12 cellular contexts compared by ENCODE assay signal in the genomic region with DNA sequence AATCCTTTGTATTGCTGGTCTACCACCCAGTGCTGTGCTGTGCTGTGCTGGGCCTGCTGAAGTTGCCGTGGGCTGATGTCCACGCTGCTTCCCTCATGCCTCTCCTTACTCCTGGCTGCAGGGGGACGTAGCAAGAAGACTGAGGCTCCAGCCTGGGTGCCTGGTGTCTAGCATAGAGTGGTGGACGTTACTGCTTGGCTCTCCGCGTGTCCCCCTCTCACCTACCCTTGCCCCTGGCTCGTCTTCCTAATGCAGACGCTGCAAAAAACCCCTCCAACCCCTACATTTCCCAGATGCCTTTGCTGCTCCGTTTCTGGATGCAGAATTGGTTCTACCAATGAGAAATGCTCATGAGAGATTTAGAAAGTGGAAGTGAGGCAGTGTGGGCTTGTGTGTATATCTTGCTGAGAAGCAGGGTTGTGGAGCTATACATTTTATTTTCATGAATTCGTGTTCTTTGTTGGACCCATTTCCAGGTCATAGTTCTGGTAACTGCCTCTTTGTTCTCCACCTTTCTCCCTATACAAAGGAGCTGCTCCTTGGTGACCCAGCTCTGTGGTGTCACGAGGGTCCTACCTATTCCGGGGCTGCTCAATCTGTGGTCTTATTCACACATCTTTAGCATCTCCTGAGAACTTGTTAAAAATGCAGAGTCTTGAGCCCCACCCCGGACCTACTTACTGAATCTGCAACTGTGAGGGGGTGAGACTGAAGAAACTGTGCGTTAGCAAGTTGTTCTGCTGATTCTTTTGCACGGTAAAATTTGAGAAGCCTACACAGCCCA. TPM values are rescaled to one million over a fixed set of nuclear protein-coding genes. Genes with fewer than 3 reads are reported as not detected.
DNase-seq lines count a peak whose midpoint lies in the region; ATAC-seq and TF ChIP-seq lines count a peak whose summit lies in the region.
"Had no signal": no experiment of that assay in that cellular context is flagged by ENCODE, and none has a peak within 500 bp of the region (broad histone marks: within the 10 kb centered on the region; RNA-seq: fewer than 3 reads in every experiment).

No MANE protein-coding gene starts in this region.

- no peaks in the 10 kb centered on the region for H3K4me1 ChIP-seq in transverse colon
- H3K4me1 ChIP-seq: sigmoid colon had no signal

- 52 to 60% methylated on average over 3 to 15 of the region's 15 CpGs for WGBS in transverse colon (ENCODE audit: low coverage in 1 of 2), 2 donors

- H3K36me3 Mint-ChIP-seq in T-helper 1 cell treated with Interleukin-12 subunit alpha and Interleukin-12 subunit beta and Interleukin-4 antibody, amounts not matched to agents 30 μg/mL and 1 μg/mL, for 36 hours (ENCODE audit: low read depth), result peaks cover 2% of the 10 kb centered on the region
- no peaks in the 10 kb centered on the region for H3K36me3 Mint-ChIP-seq in natural killer cell treated with Interleukin-12 subunit alpha and Interleukin-12 subunit beta and Interleukin-15 and Interleukin-18, amount 100 ng/mL, for 72 hours

- TF ChIP-seq CTCF in transverse colon (IDR thresholded peaks at IDR 0.05), result no peak

- ATAC-seq in GM21786 (IDR thresholded peaks at IDR 0.05; ENCODE audit: unreplicated experiment), result peak; percentile 60
- peak; percentile 87 to 91 for ATAC-seq in natural killer cell treated with Interleukin-12 subunit alpha and Interleukin-12 subunit beta and Interleukin-15 and Interleukin-18, amount 100 ng/mL, for 72 hours
- ATAC-seq in GM19324 (IDR thresholded peaks at IDR 0.05; ENCODE audit: low FRiP score, unreplicated experiment), result no peak

- H3K27me3 ChIP-seq in transverse colon, result no peaks in the 10 kb centered on the region
- H3K27me3 ChIP-seq: sigmoid colon had no signal

- H3K9me3 ChIP-seq in transverse colon, result no peaks in the 10 kb centered on the region

- H3K36me3 ChIP-seq in transverse colon, result no peaks in the 10 kb centered on the region
- H3K36me3 ChIP-seq: sigmoid colon had no signal

- peak overlapping the region; percentile 57 for H3K27ac Mint-ChIP-seq in T-helper 1 cell treated with Interleukin-12 subunit alpha and Interleukin-12 subunit beta and Interleukin-4 antibody, amounts not matched to agents 30 μg/mL and 1 μg/mL, for 36 hours
- H3K27ac Mint-ChIP-seq in natural killer cell treated with Interleukin-12 subunit alpha and Interleukin-12 subunit beta and Interleukin-15 and Interleukin-18, amount 100 ng/mL, for 72 hours, result peak overlapping the region; percentile 74 to 87

- no peak for TF ChIP-seq EP300 in transverse colon (IDR thresholded peaks at IDR 0.05; ENCODE audit: low read depth)

- H3K4me3 ChIP-seq in transverse colon, result peak overlapping the region in 1 of 4 donors; percentile 2
- H3K4me3 ChIP-seq: sigmoid colon had no signal

- no peak overlapping the region for H3K27ac ChIP-seq in transverse colon
- H3K27ac ChIP-seq: sigmoid colon had no signal

- peaks cover 5% of the 10 kb centered on the region for H3K9me3 Mint-ChIP-seq in T-helper 1 cell treated with Interleukin-12 subunit alpha and Interleukin-12 subunit beta and Interleukin-4 antibody, amounts not matched to agents 30 μg/mL and 1 μg/mL, for 36 hours
- H3K9me3 Mint-ChIP-seq in natural killer cell treated with Interleukin-12 subunit alpha and Interleukin-12 subunit beta and Interleukin-15 and Interleukin-18, amount 100 ng/mL, for 72 hours, result no peaks in the 10 kb centered on the region

- peaks cover 9% of the 10 kb centered on the region for H3K4me1 Mint-ChIP-seq in T-helper 1 cell treated with Interleukin-12 subunit alpha and Interleukin-12 subunit beta and Interleukin-4 antibody, amounts not matched to agents 30 μg/mL and 1 μg/mL, for 36 hours (ENCODE audit: low read depth)
- peaks cover 17 to 19% of the 10 kb centered on the region in 2 donors for H3K4me1 Mint-ChIP-seq in natural killer cell treated with Interleukin-12 subunit alpha and Interleukin-12 subunit beta and Interleukin-15 and Interleukin-18, amount 100 ng/mL, for 72 hours (ENCODE audit: low read depth in 2 of 2)

- H3K4me3 Mint-ChIP-seq in T-helper 1 cell treated with Interleukin-12 subunit alpha and Interleukin-12 subunit beta and Interleukin-4 antibody, amounts not matched to agents 30 μg/mL and 1 μg/mL, for 36 hours, result peak overlapping the region; percentile 56
- peak overlapping the region; percentile 79 for H3K4me3 Mint-ChIP-seq in natural killer cell treated with Interleukin-12 subunit alpha and Interleukin-12 subunit beta and Interleukin-15 and Interleukin-18, amount 100 ng/mL, for 72 hours

- in situ Hi-C loops in transverse colon (cut with MboI; ENCODE audit: low pct_ligation_motif_present in 1 of 4, low pct_unique_long_range_greater_than_20kb in 1 of 4, low sequenced_read_pairs in 3 of 4), result no loop called here

- no peaks in the 10 kb centered on the region for H3K27me3 Mint-ChIP-seq in T-helper 1 cell treated with Interleukin-12 subunit alpha and Interleukin-12 subunit beta and Interleukin-4 antibody, amounts not matched to agents 30 μg/mL and 1 μg/mL, for 36 hours (ENCODE audit: low read depth)
- H3K27me3 Mint-ChIP-seq in natural killer cell treated with Interleukin-12 subunit alpha and Interleukin-12 subunit beta and Interleukin-15 and Interleukin-18, amount 100 ng/mL, for 72 hours, result no peaks in the 10 kb centered on the region

- TF ChIP-seq POLR2A in GM15510 (IDR thresholded peaks at IDR 0.05; ENCODE audit: borderline replicate concordance, extremely low read depth, insufficient read length) (peak; percentile 37), transverse colon (IDR thresholded peaks at IDR 0.05) (no peak)

- intact Hi-C loops in transverse colon (cut with DNase I; ENCODE audit: low total_unique reads), result no loop called here

- DNase-seq in natural killer cell treated with Interleukin-12 subunit alpha and Interleukin-12 subunit beta and Interleukin-15 and Interleukin-18, amount 100 ng/mL, for 72 hours (ENCODE audit: low spot score), result no peak
- DNase-seq in transverse colon (no peak), NCI-H2171 treated with DMSO at 0.1 percent for 48 hours (lab: John Stamatoyannopoulos, UW) (no peak)
- DNase-seq: activated CD8-positive, alpha-beta memory T cell treated with anti-CD3 and anti-CD28 coated beads, Interleukin-2, amount 50 U/mL, for 48 hours; KBM-7; OCI-M1; sigmoid colon; stimulated activated naive CD4-positive, alpha-beta T cell treated with Interleukin-2 at 50 U/mL for 16 hours had no signal

RNA-seq across cellular contexts. Expression of a gene that starts 7.9 kb away (rescaled TPM):
- total RNA-seq in natural killer cell treated with Interleukin-12 subunit alpha and Interleukin-12 subunit beta and Interleukin-15 and Interleukin-18, amount 100 ng/mL, for 72 hours, result 100 to 1,000 TPM in 1 of 2 donors, 10 to 100 TPM in 1; 73.6 to 131 TPM
- total RNA-seq in transverse colon, result 1 to 10 TPM in 3 of 4 donors, under 1 TPM in 1; 0.40 to 7.5 (median 5.0) TPM

RNA-seq across cellular contexts. Expression of a gene that starts 12.6 kb away (rescaled TPM):
- total RNA-seq in natural killer cell treated with Interleukin-12 subunit alpha and Interleukin-12 subunit beta and Interleukin-15 and Interleukin-18, amount 100 ng/mL, for 72 hours, result 1 to 10 TPM; 1.4 to 3.2 TPM
- 1 to 10 TPM in 2 of 4 donors, under 1 TPM in 1, not detected in 1; 0.60 to 1.3 (median 1.1) TPM for total RNA-seq in transverse colon

RNA-seq across cellular contexts. Expression of a gene that starts 25.4 kb away (rescaled TPM):
- not detected for total RNA-seq in natural killer cell treated with Interleukin-12 subunit alpha and Interleukin-12 subunit beta and Interleukin-15 and Interleukin-18, amount 100 ng/mL, for 72 hours
- 100 to 1,000 TPM in 3 of 4 donors, 10 to 100 TPM in 1; 57.9 to 391 (median 229) TPM for total RNA-seq in transverse colon

RNA-seq across cellular contexts. Expression of a gene that starts 29.9 kb away (rescaled TPM):
- 10 to 100 TPM in 1 of 2 donors, 1 to 10 TPM in 1; 5.4 to 10.5 TPM for total RNA-seq in natural killer cell treated with Interleukin-12 subunit alpha and Interleukin-12 subunit beta and Interleukin-15 and Interleukin-18, amount 100 ng/mL, for 72 hours
- total RNA-seq in transverse colon, result 100 to 1,000 TPM in 3 of 4 donors, 10 to 100 TPM in 1; 77.2 to 216 (median 171) TPM

RNA-seq across cellular contexts. Expression of a gene that starts 41.4 kb away (rescaled TPM):
- 1 to 10 TPM; 3.4 to 3.8 TPM for total RNA-seq in natural killer cell treated with Interleukin-12 subunit alpha and Interleukin-12 subunit beta and Interleukin-15 and Interleukin-18, amount 100 ng/mL, for 72 hours
- 1 to 10 TPM in 1 of 4 donors, under 1 TPM in 1, not detected in 2; 0.95 to 2.7 TPM for total RNA-seq in transverse colon

Comparison
In these comparisons a context has a peak if more than half of its experiments do, and no peak if none do; other contexts are left out.
1. RNA of a gene that starts 7.9 kb away (total RNA-seq): 73.6 to 131 TPM in natural killer cell treated with Interleukin-12 subunit alpha and Interleukin-12 subunit beta and Interleukin-15 and Interleukin-18, amount 100 ng/mL, for 72 hours; 0.40 to 7.5 TPM in transverse colon; every median in the first group is over 4 times any median in the second.
2. RNA of a gene that starts 25.4 kb away (total RNA-seq): 57.9 to 391 TPM in transverse colon; not detected in natural killer cell treated with Interleukin-12 subunit alpha and Interleukin-12 subunit beta and Interleukin-15 and Interleukin-18, amount 100 ng/mL, for 72 hours; every median in the first group is over 10 times any median in the second.